8 cellular contexts compared by ENCODE assay signal in genomic region chr11:129894281-129895125, GRCh38. TPM values are rescaled to one million over a fixed set of nuclear protein-coding genes. Genes with fewer than 3 reads are reported as not detected.
A peak's percentile ranks its signal among the peaks of the same experiment; 100 is the strongest.
DNase-seq lines count a peak whose midpoint lies in the region; ATAC-seq and TF ChIP-seq lines count a peak whose summit lies in the region.

No MANE protein-coding gene starts in this region.

- H3K27me3 ChIP-seq in trophoblast cell (ENCODE audit: insufficient read depth, low read length): no peaks in the 10 kb centered on the region

- H3K27ac ChIP-seq in trophoblast cell (ENCODE audit: low read depth, low read length): no peak overlapping the region

- H3K79me1 ChIP-seq in trophoblast cell (ENCODE audit: low read length): peaks cover 7% of the 10 kb centered on the region

- no peaks in the 10 kb centered on the region for H3K9me3 ChIP-seq in trophoblast cell (ENCODE audit: insufficient read depth, low read depth, low read length)

- WGBS in trophoblast cell (ENCODE audit: extremely low coverage, insufficient coverage, insufficient read length): 100% methylated on average over 1 of the region's 13 CpGs

- H2BK5ac ChIP-seq in trophoblast cell (ENCODE audit: low read depth, low read length, poor library complexity): peak overlapping the region; percentile 58

- peaks cover 7% of the 10 kb centered on the region for H3K79me2 ChIP-seq in trophoblast cell (ENCODE audit: control insufficient read depth, insufficient read depth, low read length, poor library complexity)

- H3K4me1 ChIP-seq in trophoblast cell (ENCODE audit: control insufficient read depth in 1 of 2, insufficient read depth in 2 of 2, low read length in 2 of 2): peaks cover 0 to 3% of the 10 kb centered on the region in 2 experiments

- H3K14ac ChIP-seq in trophoblast cell (ENCODE audit: low read length): peak overlapping the region; percentile 67

- no peak overlapping the region for H3K23ac ChIP-seq in trophoblast cell (ENCODE audit: low read length)

- intact Hi-C loops in Right ventricle myocardium inferior (cut with DNase I): loop anchor here (5.0 kb wide), 1 partner anchor 173 kb away; the partner anchor contains the start of gene APLP2
- intact Hi-C loops in cardiac septum (cut with DNase I): no loop called here

- no peak overlapping the region for H4K12ac ChIP-seq in trophoblast cell (ENCODE audit: low read depth, low read length)

- H2BK120ac ChIP-seq in trophoblast cell (ENCODE audit: insufficient read depth, low read length, poor library complexity): peak overlapping the region; percentile 76

- H4K8ac ChIP-seq in trophoblast cell (ENCODE audit: low read depth, low read length): peak overlapping the region; percentile 93

- DNase-seq in Right ventricle myocardium inferior (ENCODE audit: missing footprints) (no peak), cardiac septum (ENCODE audit: low spot score) (no peak), germinal center (ENCODE audit: low spot score) (peak; percentile 17), trophoblast cell (peak in 1 of 2 donors; percentile 4)
- no peak for DNase-seq in NK-92 treated with Interleukin-12 subunit alpha and Interleukin-12 subunit beta, amount 100 ng/mL, for 24 hours (lab: John Stamatoyannopoulos, UW)

- H3K18ac ChIP-seq in trophoblast cell (ENCODE audit: low read length): peak overlapping the region; percentile 58

- H3K9ac ChIP-seq in trophoblast cell (ENCODE audit: low read length): peak overlapping the region; percentile 96

- H2AFZ ChIP-seq in trophoblast cell (ENCODE audit: insufficient read depth, low read length, poor library complexity): peak overlapping the region; percentile 95

- peak overlapping the region; percentile 50 for H3K4ac ChIP-seq in trophoblast cell (ENCODE audit: low read depth, low read length)

- no peak overlapping the region for H2BK12ac ChIP-seq in trophoblast cell (ENCODE audit: low read length)

- H3K36me3 ChIP-seq in trophoblast cell (ENCODE audit: control insufficient read depth in 1 of 2, insufficient read depth in 2 of 2, low read length in 2 of 2): peaks cover 7 to 18% of the 10 kb centered on the region in 2 experiments

- peak overlapping the region; percentile 87 for H3K4me2 ChIP-seq in trophoblast cell (ENCODE audit: low read length)

- no peak for TF ChIP-seq CTCF in WI38 (IDR thresholded peaks at IDR 0.05; ENCODE audit: low read depth, low read length)

- H2AK5ac ChIP-seq in trophoblast cell (ENCODE audit: low read length): no peak overlapping the region

- H3K4me3 ChIP-seq in WI38 (ENCODE audit: low read depth, low read length): peak overlapping the region; percentile 93
- H3K4me3 ChIP-seq in trophoblast cell (ENCODE audit: low read depth, low read length): peak overlapping the region; percentile 98

- H4K91ac ChIP-seq in trophoblast cell (ENCODE audit: low read depth, low read length): no peak overlapping the region

- ATAC-seq in Right ventricle myocardium inferior (peak; percentile 9), HG03558 (IDR thresholded peaks at IDR 0.05; ENCODE audit: extremely low read depth, unreplicated experiment) (peak; percentile 5), GM18498 (IDR thresholded peaks at IDR 0.05; ENCODE audit: unreplicated experiment) (no peak)

RNA-seq across cellular contexts. Expression of gene NFRKB, which starts 0.9 kb away (rescaled TPM):
- total RNA-seq in Right ventricle myocardium inferior (11.5 TPM), cardiac septum (12.1 TPM)
- polyA plus RNA-seq in trophoblast cell (2013): 15.0 and 15.1 TPM in 2 replicates
